1 cellular context compared by ENCODE assay signal in the genomic region with DNA sequence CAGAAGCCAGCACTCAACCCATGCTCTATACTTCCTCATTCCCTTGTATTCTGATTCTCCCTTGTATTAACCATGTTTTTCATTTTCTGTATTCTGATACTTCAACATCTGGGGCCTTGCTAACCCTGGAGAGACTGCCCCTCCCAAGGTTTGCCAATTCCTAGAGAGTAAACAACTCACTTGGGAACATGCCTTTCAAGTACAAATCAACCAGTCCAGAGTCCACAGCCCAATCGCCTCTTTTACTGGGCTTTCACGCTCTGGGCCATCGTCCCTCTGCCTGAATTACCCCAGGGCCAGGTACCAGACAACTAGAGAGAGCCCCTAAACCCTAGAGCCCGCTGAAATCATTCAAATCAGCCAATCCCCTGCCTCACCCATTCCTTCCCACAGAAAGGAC.
TF ChIP-seq lines count a peak whose summit lies in the region.

No MANE protein-coding gene starts in this region.

TF ChIP-seq in HepG2, 621 proteins besides CTCF, POLR2A, EP300 and RAD21 (continued from another document and continues in another):
- TF ChIP-seq HBP1 (CRISPR knock-in tag; IDR thresholded peaks at IDR 0.05; ENCODE audit: low read depth) (no peak), SUZ12 (IDR thresholded peaks at IDR 0.05; ENCODE audit: low read depth, low read length) (no peak), BCL6 (CRISPR knock-in tag; IDR thresholded peaks at IDR 0.05) (peak; percentile 100), MAF1 (CRISPR knock-in tag; IDR thresholded peaks at IDR 0.05; ENCODE audit: borderline replicate concordance) (no peak), ONECUT2 (CRISPR knock-in tag; IDR thresholded peaks at IDR 0.05) (no peak), ZFP82 (CRISPR knock-in tag; IDR thresholded peaks at IDR 0.05; ENCODE audit: borderline replicate concordance) (no peak), KAT7 (CRISPR knock-in tag; IDR thresholded peaks at IDR 0.05; ENCODE audit: borderline replicate concordance) (no peak), ZNF878 (CRISPR knock-in tag; IDR thresholded peaks at IDR 0.05) (no peak), ZFX (CRISPR knock-in tag; IDR thresholded peaks at IDR 0.05; ENCODE audit: low read depth) (peak; percentile 45; the same call in 1 of the 2 replicates), ZNF562 (CRISPR knock-in tag; IDR thresholded peaks at IDR 0.05; ENCODE audit: borderline replicate concordance) (no peak), ARNT2 (CRISPR knock-in tag; IDR thresholded peaks at IDR 0.05; ENCODE audit: low read depth) (no peak), ATM (IDR thresholded peaks at IDR 0.05; ENCODE audit: borderline replicate concordance) (no peak), NFATC3 (CRISPR knock-in tag; IDR thresholded peaks at IDR 0.05) (no peak), ZNF841 (CRISPR knock-in tag; IDR thresholded peaks at IDR 0.05; ENCODE audit: borderline replicate concordance) (no peak), SNAPC2 (CRISPR knock-in tag; IDR thresholded peaks at IDR 0.05) (no peak), ZBTB46 (CRISPR knock-in tag; IDR thresholded peaks at IDR 0.05; ENCODE audit: borderline replicate concordance) (no peak), STAT6 (CRISPR knock-in tag; IDR thresholded peaks at IDR 0.05; ENCODE audit: borderline replicate concordance) (0 out of 2 replicates have a peak, but pooled peaks have one; percentile 52), ZNF761 (CRISPR knock-in tag; conservative IDR thresholded peaks at IDR 0.05) (no peak), MZF1 (CRISPR knock-in tag; IDR thresholded peaks at IDR 0.05; ENCODE audit: borderline replicate concordance) (no peak), NCOA5 (CRISPR knock-in tag; IDR thresholded peaks at IDR 0.05) (no peak), ZNF644 (CRISPR knock-in tag; IDR thresholded peaks at IDR 0.05; ENCODE audit: low read depth) (peak; percentile 79), ARNTL (CRISPR knock-in tag; IDR thresholded peaks at IDR 0.05) (peak; percentile 44; the same call in 1 of the 2 replicates), ZNF121 (CRISPR knock-in tag; IDR thresholded peaks at IDR 0.05) (no peak), THAP8 (CRISPR knock-in tag; IDR thresholded peaks at IDR 0.05; ENCODE audit: borderline replicate concordance) (no peak), SRY (CRISPR knock-in tag; IDR thresholded peaks at IDR 0.05) (no peak), FOSL1 (CRISPR knock-in tag; IDR thresholded peaks at IDR 0.05; ENCODE audit: borderline replicate concordance) (no peak), YEATS4 (CRISPR knock-in tag; IDR thresholded peaks at IDR 0.05; ENCODE audit: borderline replicate concordance) (no peak), MTA1 (CRISPR knock-in tag; IDR thresholded peaks at IDR 0.05; ENCODE audit: borderline replicate concordance) (no peak), DBP (CRISPR knock-in tag; IDR thresholded peaks at IDR 0.05; ENCODE audit: not compliant biosample characterization) (no peak), GZF1 (CRISPR knock-in tag; IDR thresholded peaks at IDR 0.05) (no peak), ATF2 (CRISPR knock-in tag; IDR thresholded peaks at IDR 0.05) (no peak; the same call in 1 of the 2 replicates), IKZF4 (CRISPR knock-in tag; IDR thresholded peaks at IDR 0.05; ENCODE audit: borderline replicate concordance, low read depth, not compliant biosample characterization) (no peak), HNF4G (IDR thresholded peaks at IDR 0.05; ENCODE audit: borderline replicate concordance, low read depth, low read length) (peak; percentile 90), HNF4G (CRISPR knock-in tag; IDR thresholded peaks at IDR 0.05; ENCODE audit: borderline replicate concordance, low read depth) (peak; percentile 81; the same call in 1 of the 2 replicates), ZC3H4 (CRISPR knock-in tag; IDR thresholded peaks at IDR 0.05; ENCODE audit: borderline replicate concordance) (no peak), ZNF839 (CRISPR knock-in tag; IDR thresholded peaks at IDR 0.05; ENCODE audit: borderline replicate concordance) (no peak), ZNF18 (CRISPR knock-in tag; IDR thresholded peaks at IDR 0.05; ENCODE audit: insufficient replicate concordance) (no peak), U2AF2 (IDR thresholded peaks at IDR 0.05; ENCODE audit: low read depth, low read length) (no peak), NR2F1 (CRISPR knock-in tag; IDR thresholded peaks at IDR 0.05) (no peak), DPF2 (CRISPR knock-in tag; IDR thresholded peaks at IDR 0.05; ENCODE audit: borderline replicate concordance, low read depth) (peak; percentile 83), KDM2A (CRISPR knock-in tag; IDR thresholded peaks at IDR 0.05; ENCODE audit: borderline replicate concordance, low read depth) (no peak)
- TF ChIP-seq, protein P1, sequence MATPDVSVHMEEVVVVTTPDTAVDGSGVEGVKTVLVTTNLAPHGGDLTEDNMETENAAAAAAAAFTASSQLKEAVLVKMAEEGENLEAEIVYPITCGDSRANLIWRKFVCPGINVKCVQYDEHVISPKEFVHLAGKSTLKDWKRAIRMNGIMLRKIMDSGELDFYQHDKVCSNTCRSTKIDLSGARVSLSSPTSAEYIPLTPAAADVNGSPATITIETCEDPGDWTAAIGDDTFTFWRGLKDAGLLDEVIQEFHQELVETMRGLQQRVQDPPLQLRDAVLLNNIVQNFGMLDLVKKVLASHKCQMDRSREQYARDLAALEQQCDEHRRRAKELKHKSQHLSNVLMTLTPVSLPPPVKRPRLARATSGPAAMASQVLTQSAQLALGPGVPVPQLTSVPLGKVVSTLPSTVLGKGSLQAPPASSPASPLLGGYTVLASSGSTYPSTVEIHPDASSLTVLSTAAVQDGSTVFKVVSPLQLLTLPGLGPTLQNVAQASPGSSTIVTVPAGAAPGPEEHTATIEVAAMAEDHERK (CRISPR knock-in tag; IDR thresholded peaks at IDR 0.05; ENCODE audit: low read depth) = no peak
- TF ChIP-seq, protein P2, sequence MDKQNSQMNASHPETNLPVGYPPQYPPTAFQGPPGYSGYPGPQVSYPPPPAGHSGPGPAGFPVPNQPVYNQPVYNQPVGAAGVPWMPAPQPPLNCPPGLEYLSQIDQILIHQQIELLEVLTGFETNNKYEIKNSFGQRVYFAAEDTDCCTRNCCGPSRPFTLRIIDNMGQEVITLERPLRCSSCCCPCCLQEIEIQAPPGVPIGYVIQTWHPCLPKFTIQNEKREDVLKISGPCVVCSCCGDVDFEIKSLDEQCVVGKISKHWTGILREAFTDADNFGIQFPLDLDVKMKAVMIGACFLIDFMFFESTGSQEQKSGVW (CRISPR knock-in tag; IDR thresholded peaks at IDR 0.05; ENCODE audit: borderline replicate concordance) = no peak
- TF ChIP-seq, protein P3, sequence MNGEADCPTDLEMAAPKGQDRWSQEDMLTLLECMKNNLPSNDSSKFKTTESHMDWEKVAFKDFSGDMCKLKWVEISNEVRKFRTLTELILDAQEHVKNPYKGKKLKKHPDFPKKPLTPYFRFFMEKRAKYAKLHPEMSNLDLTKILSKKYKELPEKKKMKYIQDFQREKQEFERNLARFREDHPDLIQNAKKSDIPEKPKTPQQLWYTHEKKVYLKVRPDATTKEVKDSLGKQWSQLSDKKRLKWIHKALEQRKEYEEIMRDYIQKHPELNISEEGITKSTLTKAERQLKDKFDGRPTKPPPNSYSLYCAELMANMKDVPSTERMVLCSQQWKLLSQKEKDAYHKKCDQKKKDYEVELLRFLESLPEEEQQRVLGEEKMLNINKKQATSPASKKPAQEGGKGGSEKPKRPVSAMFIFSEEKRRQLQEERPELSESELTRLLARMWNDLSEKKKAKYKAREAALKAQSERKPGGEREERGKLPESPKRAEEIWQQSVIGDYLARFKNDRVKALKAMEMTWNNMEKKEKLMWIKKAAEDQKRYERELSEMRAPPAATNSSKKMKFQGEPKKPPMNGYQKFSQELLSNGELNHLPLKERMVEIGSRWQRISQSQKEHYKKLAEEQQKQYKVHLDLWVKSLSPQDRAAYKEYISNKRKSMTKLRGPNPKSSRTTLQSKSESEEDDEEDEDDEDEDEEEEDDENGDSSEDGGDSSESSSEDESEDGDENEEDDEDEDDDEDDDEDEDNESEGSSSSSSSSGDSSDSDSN (CRISPR knock-in tag; IDR thresholded peaks at IDR 0.05) = no peak
- TF ChIP-seq, protein P4, sequence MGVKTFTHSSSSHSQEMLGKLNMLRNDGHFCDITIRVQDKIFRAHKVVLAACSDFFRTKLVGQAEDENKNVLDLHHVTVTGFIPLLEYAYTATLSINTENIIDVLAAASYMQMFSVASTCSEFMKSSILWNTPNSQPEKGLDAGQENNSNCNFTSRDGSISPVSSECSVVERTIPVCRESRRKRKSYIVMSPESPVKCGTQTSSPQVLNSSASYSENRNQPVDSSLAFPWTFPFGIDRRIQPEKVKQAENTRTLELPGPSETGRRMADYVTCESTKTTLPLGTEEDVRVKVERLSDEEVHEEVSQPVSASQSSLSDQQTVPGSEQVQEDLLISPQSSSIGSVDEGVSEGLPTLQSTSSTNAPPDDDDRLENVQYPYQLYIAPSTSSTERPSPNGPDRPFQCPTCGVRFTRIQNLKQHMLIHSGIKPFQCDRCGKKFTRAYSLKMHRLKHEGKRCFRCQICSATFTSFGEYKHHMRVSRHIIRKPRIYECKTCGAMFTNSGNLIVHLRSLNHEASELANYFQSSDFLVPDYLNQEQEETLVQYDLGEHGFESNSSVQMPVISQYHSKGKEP (CRISPR knock-in tag; IDR thresholded peaks at IDR 0.05) = no peak
